ENCODE assay signal across 14 cellular contexts in genomic region chr4:3451956-3452355, GRCh38. TPM values are rescaled to one million over a fixed set of nuclear protein-coding genes. Genes with fewer than 3 reads are reported as not detected.
DNase-seq lines count a peak whose midpoint lies in the region; ATAC-seq and TF ChIP-seq lines count a peak whose summit lies in the region.
"Had no signal": no experiment of that assay in that cellular context is flagged by ENCODE, and none has a peak within 500 bp of the region (broad histone marks: within the 10 kb centered on the region; RNA-seq: fewer than 3 reads in every experiment).

No MANE protein-coding gene starts in this region.

- peaks cover 0 to 4% of the 10 kb centered on the region in 2 donors for H3K4me1 ChIP-seq in gastrocnemius medialis
- H3K4me1 ChIP-seq: transverse colon had no signal

- peak; percentile 23 for ATAC-seq in left lobe of liver
- ATAC-seq in GM21576 (IDR thresholded peaks at IDR 0.05; ENCODE audit: unreplicated experiment), result no peak
- no peak for ATAC-seq in gastrocnemius medialis
- ATAC-seq in GM18867 (IDR thresholded peaks at IDR 0.05; ENCODE audit: unreplicated experiment), result no peak
- ATAC-seq: Panc1 had no signal

- H3K27me3 ChIP-seq in MG63, result no peaks in the 10 kb centered on the region
- H3K27me3 ChIP-seq in gastrocnemius medialis, result no peaks in the 10 kb centered on the region
- H3K27me3 ChIP-seq: transverse colon had no signal

- H3K36me3 ChIP-seq in MG63, result no peaks in the 10 kb centered on the region
- H3K36me3 ChIP-seq in gastrocnemius medialis, result no peaks in the 10 kb centered on the region
- H3K36me3 ChIP-seq: transverse colon had no signal

- in situ Hi-C loops in gastrocnemius medialis (cut with MboI; ENCODE audit: low sequenced_read_pairs in 4 of 4), result loop anchor here in 2 of 4 donors (10.0 to 25.0 kb wide), 3 partner anchors 97 to 240 kb away; no protein-coding TSS in a partner anchor

- TF ChIP-seq POLR2A in gastrocnemius medialis (IDR thresholded peaks at IDR 0.05), result no peak

- H3K4me3 ChIP-seq in MG63 (no peak overlapping the region), gastrocnemius medialis (no peak overlapping the region)
- H3K4me3 ChIP-seq: transverse colon had no signal

- DNase-seq in AG08395 (ENCODE audit: low spot score) (peak; percentile 79), MG63 (peak; percentile 38), dermis blood vessel endothelial cell (peak; percentile 48), left lobe of liver (ENCODE audit: low spot score) (no peak), gastrocnemius medialis (no peak)
- DNase-seq in activated CD4-positive, alpha-beta T cell treated with anti-CD3 and anti-CD28 coated beads for 1 hour, result no peak
- DNase-seq: activated CD4-positive, alpha-beta T cell treated with anti-CD3 and anti-CD28 coated beads, Interleukin-2, amount 50 U/mL, for 48 hours; NCI-H1092; NCI-H446 treated with DMSO at 0.1 percent for 48 hours; transverse colon had no signal

- TF ChIP-seq CTCF in gastrocnemius medialis (IDR thresholded peaks at IDR 0.05 in 4 of 5, conservative IDR thresholded peaks at IDR 0.05 in 1 of 5), result no peak

- intact Hi-C loops in gastrocnemius medialis (cut with DNase I; ENCODE audit: low total_unique reads), result no loop called here

- no peaks in the 10 kb centered on the region; the same call in 1 of the 2 replicates for H3K9me3 ChIP-seq in MG63
- no peaks in the 10 kb centered on the region for H3K9me3 ChIP-seq in gastrocnemius medialis

- peak overlapping the region in 1 of 4 donors; percentile 69 for H3K27ac ChIP-seq in gastrocnemius medialis
- H3K27ac ChIP-seq: transverse colon had no signal

RNA-seq across cellular contexts. Expression of gene HGFAC, which starts 10.2 kb away (rescaled TPM):
- 0.53 TPM in 1 of 2 replicates, not detected in the other for total RNA-seq in MG63 (2014; rRNA removed; shearing (Covaris generic); ENCODE audit: low replicate concordance)
- total RNA-seq in dermis blood vessel endothelial cell, result 0.28 and 0.51 TPM in 2 replicates
- total RNA-seq in left lobe of liver, result 177 TPM
- under 1 TPM; 0.20 to 0.68 (median 0.59) TPM for total RNA-seq in gastrocnemius medialis
- total RNA-seq: transverse colon had no signal

RNA-seq across cellular contexts. Expression of gene DOK7, which starts 11.2 kb away (rescaled TPM):
- 7.1 and 9.6 TPM in 2 replicates for total RNA-seq in MG63 (2014; rRNA removed; shearing (Covaris generic); ENCODE audit: low replicate concordance)
- 0.17 TPM in 1 of 2 replicates, not detected in the other for total RNA-seq in dermis blood vessel endothelial cell
- total RNA-seq in left lobe of liver, result 0.83 TPM
- 10 to 100 TPM in 3 of 4 donors, 1 to 10 TPM in 1; 8.1 to 42.0 (median 13.2) TPM for total RNA-seq in gastrocnemius medialis
- total RNA-seq: neural crest cell had no signal

Comparison
In these comparisons a context has a peak if more than half of its experiments do, and no peak if none do; other contexts are left out.
1. DNase-seq: peak in AG08395 (single experiment), MG63 (single experiment) and dermis blood vessel endothelial cell (single experiment); none in left lobe of liver (single experiment), gastrocnemius medialis (0 of 2) and activated CD4-positive, alpha-beta T cell treated with anti-CD3 and anti-CD28 coated beads for 1 hour (single experiment).
2. RNA of gene HGFAC, which starts 10.2 kb away (total RNA-seq): 177 TPM in left lobe of liver (single experiment); 0.20 to 0.68 TPM in gastrocnemius medialis, 0.53 TPM in MG63 and 0.28 to 0.51 TPM in dermis blood vessel endothelial cell; every median in the first group is over 100 times any median in the second.